In genomic region chr4:109433281-109434006, GRCh38 we compare ENCODE assay signal across 8 cellular contexts. TPM values are rescaled to one million over a fixed set of nuclear protein-coding genes. Genes with fewer than 3 reads are reported as not detected.
DNase-seq lines count a peak whose midpoint lies in the region; TF ChIP-seq lines count a peak whose summit lies in the region.

TSS of gene SEC24B (plus strand) at chr4:109433815. CDS start at chr4:109433870, 55 bp downstream.

- H3K4me1 ChIP-seq in GM23248 (ENCODE audit: insufficient read depth) (peaks cover 35% of the 10 kb centered on the region), neutrophil (ENCODE audit: control insufficient read depth in 1 of 2, insufficient read depth in 1 of 2, low read depth in 1 of 2, low read length in 1 of 2) (peaks cover 29 to 30% of the 10 kb centered on the region in 2 experiments)

- no peaks in the 10 kb centered on the region for H3K9me3 ChIP-seq in GM23248 (ENCODE audit: low read depth)
- no peaks in the 10 kb centered on the region for H3K9me3 ChIP-seq in neutrophil

- DNase-seq in ELF-1 (ENCODE audit: low read depth, low spot score) (peak; percentile 89), GM23248 (peak; percentile 93), Kasumi-1 (lab: John Stamatoyannopoulos, UW) (peak; percentile 77 to 83), SIG-M5 treated with dmso at 0.1 percent for 504 hours (lab: John Stamatoyannopoulos, UW; ENCODE audit: unreplicated experiment) (peak; percentile 80), activated gamma-delta T cell treated with Interleukin-2 at 50 U/mL for 16 hours (peak; percentile 87), foreskin melanocyte (peak; percentile 65), superior temporal gyrus (ENCODE audit: extremely low spot score) (peak; percentile 79)

- peaks cover 33% of the 10 kb centered on the region for H3F3A ChIP-seq in GM23248 (ENCODE audit: insufficient read depth)

- H4K20me1 ChIP-seq in GM23248 (ENCODE audit: insufficient read depth), result peaks cover 23% of the 10 kb centered on the region; the same call in 1 of the 2 replicates

- no peaks in the 10 kb centered on the region for H3K9me2 ChIP-seq in GM23248 (ENCODE audit: insufficient read depth)

- H3K9ac ChIP-seq in GM23248, result peak within 1 kb of the TSS; percentile 90

- peak within 1 kb of the TSS; percentile 95 for H3K4me2 ChIP-seq in GM23248 (ENCODE audit: unreplicated experiment)

- peak within 1 kb of the TSS; percentile 82 for H3K4me3 ChIP-seq in GM23248
- peak within 1 kb of the TSS; percentile 63 to 82 for H3K4me3 ChIP-seq in neutrophil (ENCODE audit: low read depth in 1 of 2, low read length in 1 of 2)

- no peaks in the 10 kb centered on the region for H3K36me3 ChIP-seq in GM23248 (ENCODE audit: low read depth)
- no peaks in the 10 kb centered on the region for H3K36me3 ChIP-seq in neutrophil

- H3K27ac ChIP-seq in GM23248 (peak within 1 kb of the TSS; percentile 85), neutrophil (peak within 1 kb of the TSS; percentile 97)

- H3K27me3 ChIP-seq in GM23248 (replicated peaks; ENCODE audit: insufficient read depth), result no peaks in the 10 kb centered on the region
- H3K27me3 ChIP-seq in neutrophil, result no peaks in the 10 kb centered on the region

- H3K79me2 ChIP-seq in GM23248 (ENCODE audit: insufficient read depth), result peaks cover 67% of the 10 kb centered on the region

- TF ChIP-seq CTCF in neutrophil (IDR thresholded peaks at IDR 0.05), result peak; percentile 88

- H2AFZ ChIP-seq in GM23248, result peak within 1 kb of the TSS; percentile 83

- in situ Hi-C loops in GM23248 (cut with MboI), result loop anchor here (10.0 kb wide), 1 partner anchor 541 kb away; no protein-coding TSS in a partner anchor

- 0 to 2% methylated on average over 51 to 70 of the region's 87 CpGs for WGBS in GM23248 (ENCODE audit: low coverage in 1 of 2, low lambda C conversion rate in 2 of 2, missing lambda C conversion rate in 2 of 2), 2 experiments

RNA-seq across cellular contexts. Expression of gene SEC24B, which starts in this region (rescaled TPM):
- total RNA-seq in GM23248 (2014; rRNA removed; shearing (Covaris generic)), result 25.0 and 26.6 TPM in 2 replicates
- polyA plus RNA-seq in GM23248 (2016; fragmentation: Nextera tagmentation; extraction: Ambion mirVana), result 20.3 and 20.6 TPM in 2 replicates

Comparison
In these comparisons a context has a peak if more than half of its experiments do, and no peak if none do; other contexts are left out.
1. Peak in every context shown above with its lines: DNase-seq, H3K4me3 ChIP-seq and H3K27ac ChIP-seq.